8 cellular contexts compared by ENCODE assay signal in the genomic region with DNA sequence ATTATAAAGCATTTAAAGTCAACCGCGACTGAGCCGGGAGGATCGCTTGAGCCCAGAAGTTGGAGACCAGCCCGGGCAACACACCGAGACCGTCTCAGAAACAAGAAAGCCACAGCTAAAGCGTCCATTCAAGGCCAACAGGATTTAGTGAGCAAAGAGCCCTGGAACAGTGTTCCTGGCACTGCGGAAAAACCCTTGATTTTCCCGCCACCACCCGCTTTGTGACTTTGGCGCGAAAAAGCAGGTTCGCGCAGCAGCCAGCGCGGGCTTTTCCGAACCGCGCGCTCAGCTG. TPM values are rescaled to one million over a fixed set of nuclear protein-coding genes. Genes with fewer than 3 reads are reported as not detected.
A peak's percentile ranks its signal among the peaks of the same experiment; 100 is the strongest.
DNase-seq lines count a peak whose midpoint lies in the region; ATAC-seq and TF ChIP-seq lines count a peak whose summit lies in the region.

No MANE protein-coding gene starts in this region.

- no peaks in the 10 kb centered on the region for H3K9me3 Mint-ChIP-seq in effector memory CD8-positive, alpha-beta T cell
- H3K9me3 Mint-ChIP-seq in neural crest cell: no peaks in the 10 kb centered on the region

- TF ChIP-seq CTCF in C4-2B (conservative IDR thresholded peaks at IDR 0.05) (no peak), NB4 (IDR thresholded peaks at IDR 0.05; ENCODE audit: low read depth, low read length) (no peak), neural crest cell (conservative IDR thresholded peaks at IDR 0.05) (no peak)

- no peaks in the 10 kb centered on the region for H3K27me3 Mint-ChIP-seq in effector memory CD8-positive, alpha-beta T cell
- no peaks in the 10 kb centered on the region for H3K27me3 Mint-ChIP-seq in neural crest cell (ENCODE audit: low read depth)

- DNase-seq in NB4 (ENCODE audit: low read depth) (no peak), neural crest cell (ENCODE audit: low read depth, low spot score) (no peak), midbrain (lab: John Stamatoyannopoulos, UW) (no peak), UCSD-AML1 (lab: John Stamatoyannopoulos, UW; ENCODE audit: unreplicated experiment) (no peak)
- DNase-seq in effector memory CD8-positive, alpha-beta T cell: no peak
- no peak for DNase-seq in activated CD4-positive, CD25-positive, alpha-beta regulatory T cell (lab: John Stamatoyannopoulos, UW)
- no peak for DNase-seq in stimulated activated CD4-positive, alpha-beta T cell treated with anti-CD3 and anti-CD28 coated beads, Interleukin-2, amount 100 ng/mL, for 24 hours

- no peak for ATAC-seq in effector memory CD8-positive, alpha-beta T cell (replicated peaks)

- H3K27ac ChIP-seq in C4-2B: peak overlapping the region; percentile 81

- H3K4me3 ChIP-seq in NB4 (ENCODE audit: low read depth, low read length): peak overlapping the region; percentile 97

- TF ChIP-seq POLR2A in NB4 (IDR thresholded peaks at IDR 0.05; ENCODE audit: extremely low read depth, insufficient read length): no peak

- H3K4me1 Mint-ChIP-seq in effector memory CD8-positive, alpha-beta T cell (ENCODE audit: low read depth in 2 of 2): peaks cover 8 to 14% of the 10 kb centered on the region in 2 donors
- H3K4me1 Mint-ChIP-seq in neural crest cell: peaks cover 52% of the 10 kb centered on the region

- peaks cover 54% of the 10 kb centered on the region for H3K36me3 Mint-ChIP-seq in effector memory CD8-positive, alpha-beta T cell (ENCODE audit: insufficient read depth)
- H3K36me3 Mint-ChIP-seq in neural crest cell (ENCODE audit: low read depth): peaks cover 21% of the 10 kb centered on the region

- peak overlapping the region; percentile 85 to 90 for H3K4me3 Mint-ChIP-seq in effector memory CD8-positive, alpha-beta T cell
- H3K4me3 Mint-ChIP-seq in neural crest cell: peak overlapping the region; percentile 98

- peak overlapping the region; percentile 92 for H3K27ac Mint-ChIP-seq in effector memory CD8-positive, alpha-beta T cell
- peak overlapping the region; percentile 99 for H3K27ac Mint-ChIP-seq in neural crest cell (ENCODE audit: unreplicated experiment)

RNA-seq across cellular contexts. Expression of gene PCNA, which starts 0.7 kb away (rescaled TPM):
- total RNA-seq in neural crest cell: 314 and 316 TPM in 2 replicates

RNA-seq across cellular contexts. Expression of gene TMEM230, which starts 6.2 kb away (rescaled TPM):
- total RNA-seq in neural crest cell: 74.8 and 76.8 TPM in 2 replicates

RNA-seq across cellular contexts. Expression of gene CDS2, which starts 7.7 kb away (rescaled TPM):
- 55.7 and 56.3 TPM in 2 replicates for total RNA-seq in neural crest cell
